In genomic region chr11:133291672-133292265, GRCh38 we compare ENCODE assay signal across 18 cellular contexts.
DNase-seq lines count a peak whose midpoint lies in the region; ATAC-seq, FAIRE-seq and TF ChIP-seq lines count a peak whose summit lies in the region.
"Had no signal": no experiment of that assay in that cellular context is flagged by ENCODE, and none has a peak within 500 bp of the region (broad histone marks: within the 10 kb centered on the region; RNA-seq: fewer than 3 reads in every experiment).

No MANE protein-coding gene starts in this region.

- POLR2A ChIA-PET in H1 (lab: Charles Lee; ENCODE audit: partially characterized antibody): interaction anchor here (0.9 kb wide), 1 partner anchor 8 kb away, joined by 3 read pairs; no protein-coding TSS in a partner anchor

- H3K27ac ChIP-seq in VCaP: peak overlapping the region; percentile 51
- no peak overlapping the region for H3K27ac ChIP-seq in H1 (ENCODE audit: low read depth, low read length)
- no peak overlapping the region for H3K27ac ChIP-seq in neuronal stem cell (replicated peaks; ENCODE audit: low read length)
- peak overlapping the region; percentile 1 for H3K27ac ChIP-seq in stomach smooth muscle (ENCODE audit: low read length)
- no peak overlapping the region for H3K27ac ChIP-seq in psoas muscle
- H3K27ac ChIP-seq: 22Rv1, A549, C4-2B had no signal

- 90% methylated on average over 7 of the region's 7 CpGs; no CpG with 5 or more reads in 1 of the 2 experiments for WGBS in H1 (ENCODE audit: extremely low coverage in 1 of 2, insufficient coverage in 1 of 2, insufficient read length in 1 of 2, insufficient replicate concordance in 2 of 2, low coverage in 1 of 2, low lambda C conversion rate in 2 of 2, missing lambda C conversion rate in 1 of 2), 2 experiments
- WGBS in neuronal stem cell (ENCODE audit: extremely low coverage in 2 of 2, insufficient read length in 2 of 2, insufficient replicate concordance in 1 of 2), 2 donors: no CpG with 5 or more reads among the region's 7 CpGs
- WGBS in psoas muscle, 3 donors: 63 to 70% (median 64%) methylated on average over 7 of the region's 7 CpGs

- TF ChIP-seq RAD21 in H1 (IDR thresholded peaks at IDR 0.05 in 1 of 2, conservative IDR thresholded peaks at IDR 0.05 in 1 of 2; ENCODE audit: low read depth in 2 of 2, low read length in 2 of 2): no peak

- no peak overlapping the region for H3K4ac ChIP-seq in H1 (replicated peaks; ENCODE audit: insufficient read length, low read depth, low read length)
- H3K4ac ChIP-seq in neuronal stem cell (ENCODE audit: low read length): no peak overlapping the region

- FAIRE-seq in H1 (lab: Jason Lieb, UNC): no peak
- FAIRE-seq: A549, HTR-8/SVneo had no signal

- TF ChIP-seq POLR2A in H1 (IDR thresholded peaks at IDR 0.05; ENCODE audit: control extremely low read depth in 1 of 2, low read depth in 2 of 2, low read length in 2 of 2): no peak

- H3K18ac ChIP-seq in H1 (ENCODE audit: extremely low read depth, low read length) (no peak overlapping the region), neuronal stem cell (ENCODE audit: low read length) (peak overlapping the region; percentile 16)

- DNase-seq in H1 (ENCODE audit: low read depth in 1 of 2, low spot score in 2 of 2): no peak
- no peak for DNase-seq in neuronal stem cell (ENCODE audit: low spot score)
- no peak for DNase-seq in psoas muscle
- no peak for DNase-seq in foreskin melanocyte
- no peak for DNase-seq in DMS153 treated with DMSO at 0.1 percent for 48 hours (lab: John Stamatoyannopoulos, UW; ENCODE audit: unreplicated experiment)
- DNase-seq: AML-193; CD4-positive, alpha-beta memory T cell; DMS153; DMS79 treated with DMSO at 0.1 percent for 48 hours; GF-D8; GOT3; H9 had no signal

- H3K79me1 ChIP-seq in H1 (ENCODE audit: low read depth, low read length): no peaks in the 10 kb centered on the region
- no peaks in the 10 kb centered on the region for H3K79me1 ChIP-seq in neuronal stem cell (ENCODE audit: low read depth, low read length)

- no peak overlapping the region for H3K23ac ChIP-seq in H1 (ENCODE audit: insufficient read length)
- H3K23ac ChIP-seq in neuronal stem cell (ENCODE audit: low read depth, low read length, poor library complexity): no peak overlapping the region

- H2BK15ac ChIP-seq in H1 (ENCODE audit: low read length) (no peak overlapping the region), neuronal stem cell (ENCODE audit: low read length) (no peak overlapping the region)

- H2BK20ac ChIP-seq in H1 (ENCODE audit: low read length): no peak overlapping the region

- H4K8ac ChIP-seq in H1 (ENCODE audit: extremely low read depth, insufficient read depth, low read length): 0 out of 2 replicates have a peak overlapping the region, but pooled peaks have one; percentile 38
- H4K8ac ChIP-seq in neuronal stem cell (ENCODE audit: low read depth, low read length): no peak overlapping the region

- H3K27me3 ChIP-seq in H1 (replicated peaks in 1 of 4; ENCODE audit: control insufficient read depth in 3 of 4, extremely low read depth in 1 of 4, insufficient read depth in 3 of 4, low read length in 3 of 4) (no peaks in the 10 kb centered on the region), neuronal stem cell (ENCODE audit: control insufficient read depth in 3 of 3, insufficient read depth in 3 of 3, low read depth in 1 of 3, low read length in 3 of 3) (no peaks in the 10 kb centered on the region), stomach smooth muscle (ENCODE audit: control insufficient read depth in 1 of 2, insufficient read depth in 2 of 2, low read length in 2 of 2) (no peaks in the 10 kb centered on the region), psoas muscle (ENCODE audit: insufficient read depth in 3 of 3, low read length in 2 of 3) (no peaks in the 10 kb centered on the region)

- no peak overlapping the region for H3K4me2 ChIP-seq in H1 (ENCODE audit: insufficient read depth in 1 of 2, low read depth in 2 of 2, low read length in 2 of 2)
- H3K4me2 ChIP-seq in neuronal stem cell (ENCODE audit: insufficient read depth, low read length, poor library complexity, severe bottlenecking): no peak overlapping the region
- H3K4me2 ChIP-seq: A549 had no signal

- H3K14ac ChIP-seq in H1 (ENCODE audit: insufficient read length) (no peak overlapping the region), neuronal stem cell (ENCODE audit: low read length) (no peak overlapping the region)

- H3K9me3 ChIP-seq in H1 (ENCODE audit: insufficient read depth in 2 of 2, low read depth in 1 of 2, low read length in 1 of 2): no peaks in the 10 kb centered on the region
- H3K9me3 ChIP-seq in neuronal stem cell (replicated peaks in 1 of 2; ENCODE audit: control insufficient read depth in 2 of 2, insufficient read depth in 1 of 2, low read depth in 1 of 2, low read length in 2 of 2): no peaks in the 10 kb centered on the region
- H3K9me3 ChIP-seq in stomach smooth muscle (ENCODE audit: control insufficient read depth in 2 of 2, low read length in 2 of 2): no peaks in the 10 kb centered on the region
- H3K9me3 ChIP-seq in psoas muscle: no peaks in the 10 kb centered on the region
- H3K9me3 ChIP-seq: A549 had no signal

- H3K9ac ChIP-seq in H1 (replicated peaks in 1 of 4; ENCODE audit: extremely low read depth in 1 of 4, low read depth in 3 of 4, low read length in 3 of 4): no peak overlapping the region
- H3K9ac ChIP-seq in neuronal stem cell (ENCODE audit: low read depth, low read length, poor library complexity): no peak overlapping the region
- H3K9ac ChIP-seq in stomach smooth muscle (ENCODE audit: low read length in 2 of 2): peak overlapping the region in 1 of 2 donors; percentile 13

- H2BK5ac ChIP-seq in H1 (ENCODE audit: low read depth, low read length) (no peak overlapping the region), neuronal stem cell (ENCODE audit: low read length) (no peak overlapping the region)

- H4K20me1 ChIP-seq in H1 (replicated peaks in 1 of 2; ENCODE audit: control insufficient read depth in 1 of 2, insufficient read depth in 2 of 2, low read length in 2 of 2): no peaks in the 10 kb centered on the region

- peaks cover 2% of the 10 kb centered on the region; the same call in 1 of the 2 replicates for H3K23me2 ChIP-seq in H1 (ENCODE audit: low read depth, low read length)

- no peak overlapping the region for H3K56ac ChIP-seq in H1 (replicated peaks; ENCODE audit: insufficient read length, low read depth, low read length)

- ATAC-seq in psoas muscle: no peak
- ATAC-seq: A549 had no signal

- H2AK5ac ChIP-seq in H1 (ENCODE audit: low read depth, low read length) (no peak overlapping the region), neuronal stem cell (ENCODE audit: low read depth, low read length) (no peak overlapping the region)

- no peak overlapping the region for H2BK12ac ChIP-seq in H1 (ENCODE audit: low read depth, low read length)
- no peak overlapping the region for H2BK12ac ChIP-seq in neuronal stem cell (ENCODE audit: low read length)

- no peak overlapping the region for H3K4me3 ChIP-seq in H1 (ENCODE audit: extremely low read depth in 1 of 4, insufficient read depth in 2 of 4, low read depth in 3 of 4, low read length in 4 of 4)
- H3K4me3 ChIP-seq in neuronal stem cell (ENCODE audit: low read length in 2 of 2): no peak overlapping the region
- H3K4me3 ChIP-seq in stomach smooth muscle (ENCODE audit: low read length in 2 of 2): no peak overlapping the region
- no peak overlapping the region for H3K4me3 ChIP-seq in psoas muscle
- H3K4me3 ChIP-seq: A549 had no signal

- H4K91ac ChIP-seq in H1 (replicated peaks; ENCODE audit: insufficient read length, low read length): no peak overlapping the region
- H4K91ac ChIP-seq in neuronal stem cell (ENCODE audit: low read depth, low read length, poor library complexity): no peak overlapping the region

- H3K4me1 ChIP-seq in H1 (replicated peaks in 1 of 4; ENCODE audit: control insufficient read depth in 3 of 4, insufficient read depth in 4 of 4, low read length in 3 of 4) (no peaks in the 10 kb centered on the region), neuronal stem cell (ENCODE audit: control insufficient read depth in 2 of 2, insufficient read depth in 1 of 2, low read depth in 1 of 2, low read length in 2 of 2) (no peaks in the 10 kb centered on the region), stomach smooth muscle (ENCODE audit: control insufficient read depth, insufficient read depth, low read length) (peaks cover 14% of the 10 kb centered on the region), psoas muscle (no peaks in the 10 kb centered on the region)
- H3K4me1 ChIP-seq: A549 had no signal

- no peak for TF ChIP-seq EP300 in H1 (IDR thresholded peaks at IDR 0.05; ENCODE audit: borderline replicate concordance in 1 of 2, low read depth in 2 of 2, low read length in 2 of 2)

- no peaks in the 10 kb centered on the region for H3K79me2 ChIP-seq in H1 (ENCODE audit: control insufficient read depth in 1 of 2, insufficient read depth in 2 of 2, low read length in 2 of 2)

- TF ChIP-seq CTCF in VCaP (conservative IDR thresholded peaks at IDR 0.05): no peak
- no peak for TF ChIP-seq CTCF in H1 (IDR thresholded peaks at IDR 0.05; ENCODE audit: control extremely low read depth in 1 of 3, insufficient read depth in 1 of 3, low read depth in 1 of 3, low read length in 3 of 3)
- no peak for TF ChIP-seq CTCF in psoas muscle (IDR thresholded peaks at IDR 0.05)

- intact Hi-C loops in psoas muscle (cut with DNase I): loop anchor here in 1 of 2 donors (10.0 kb wide), 1 partner anchor 57 kb away; no protein-coding TSS in a partner anchor

- CTCF ChIA-PET in H1 (lab: Charles Lee; ENCODE audit: partially characterized antibody): interaction anchor here (1.0 kb wide), 1 partner anchor 19 kb away, joined by 3 read pairs; no protein-coding TSS in a partner anchor

- no peak overlapping the region for H2BK120ac ChIP-seq in H1 (replicated peaks; ENCODE audit: low read depth, low read length)
- H2BK120ac ChIP-seq in neuronal stem cell (ENCODE audit: low read depth, low read length): no peak overlapping the region

- no peak overlapping the region for H2AFZ ChIP-seq in H1 (ENCODE audit: low read length)
- no peak overlapping the region for H2AFZ ChIP-seq in neuronal stem cell (ENCODE audit: low read length)

- H4K5ac ChIP-seq in H1 (ENCODE audit: insufficient read length, low read depth, low read length): no peak overlapping the region

- H3K36me3 ChIP-seq in H1 (ENCODE audit: control insufficient read depth in 2 of 4, insufficient read depth in 4 of 4, low read length in 3 of 4) (no peaks in the 10 kb centered on the region), neuronal stem cell (replicated peaks in 1 of 2; ENCODE audit: control insufficient read depth in 2 of 2, insufficient read depth in 2 of 2, low read length in 2 of 2) (no peaks in the 10 kb centered on the region), stomach smooth muscle (ENCODE audit: control insufficient read depth in 2 of 2, insufficient read depth in 2 of 2, low read length in 2 of 2) (no peaks in the 10 kb centered on the region), psoas muscle (ENCODE audit: insufficient read depth in 1 of 2, low read depth in 1 of 2) (no peaks in the 10 kb centered on the region)

TF ChIP-seq in H1, 55 proteins besides CTCF, POLR2A, EP300 and RAD21 (continues in another document):
- TF ChIP-seq CBX8 (IDR thresholded peaks at IDR 0.05; ENCODE audit: borderline replicate concordance, low read depth, low read length) (no peak), CBX5 (IDR thresholded peaks at IDR 0.05; ENCODE audit: low read depth, low read length) (no peak), SIRT6 (IDR thresholded peaks at IDR 0.05; ENCODE audit: low read length) (no peak), POLR2AphosphoS5 (IDR thresholded peaks at IDR 0.05; ENCODE audit: low read depth, low read length) (no peak)

Comparison
In these comparisons a context has a peak if more than half of its experiments do, and no peak if none do; other contexts are left out.
1. H3K27ac ChIP-seq: peak in VCaP (single experiment) and stomach smooth muscle (single experiment); none in H1 (single experiment), neuronal stem cell (single experiment) and psoas muscle (single experiment).